In genomic region chr19:14118165-14119051, GRCh38 we compare ENCODE assay signal across 1 cellular context.
TF ChIP-seq lines count a peak whose summit lies in the region.

No MANE protein-coding gene starts in this region.

TF ChIP-seq in GM23338, 12 proteins besides CTCF, POLR2A, EP300 and RAD21:
- no peak for TF ChIP-seq NANOG (IDR thresholded peaks at IDR 0.05; ENCODE audit: borderline replicate concordance)
